ENCODE assay signal across 19 cellular contexts in the genomic region with DNA sequence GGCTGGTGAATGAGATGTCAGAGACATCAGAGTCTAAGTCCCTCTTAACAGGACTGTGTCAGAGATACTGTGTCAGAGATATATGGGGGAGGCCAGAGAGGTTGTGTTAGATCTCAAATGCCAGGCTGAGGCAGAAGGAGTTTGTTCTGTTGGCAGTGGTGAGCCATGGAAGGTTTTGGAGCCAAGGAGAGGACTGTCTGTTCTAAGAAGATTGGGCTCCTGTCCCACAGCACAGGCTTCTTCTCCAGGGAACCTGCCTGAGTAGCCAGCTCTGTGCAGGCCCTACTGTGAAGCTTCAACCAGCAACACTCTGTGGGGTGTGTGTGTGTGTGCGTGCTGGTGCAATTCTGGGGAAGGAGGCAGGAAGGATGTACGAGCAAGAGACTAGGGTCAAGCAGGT. TPM values are rescaled to one million over a fixed set of nuclear protein-coding genes. Genes with fewer than 3 reads are reported as not detected.
"Had no signal": no experiment of that assay in that cellular context is flagged by ENCODE, and none has a peak within 500 bp of the region (broad histone marks: within the 10 kb centered on the region; RNA-seq: fewer than 3 reads in every experiment).

No MANE protein-coding gene starts in this region.

- H3K4me1 ChIP-seq: ascending aorta had no signal

- H3K4me1 Mint-ChIP-seq: activated CD8-positive, alpha-beta memory T cell treated with anti-CD3 and anti-CD28 coated beads, Interleukin-2, amount 10 ng/mL, durations not matched to agents 7 days and 5 days; activated naive CD8-positive, alpha-beta T cell treated with anti-CD3 and anti-CD28 coated beads, Interleukin-2, amount 50 U/mL, for 24 hours; stimulated activated effector memory CD8-positive, alpha-beta T cell treated with anti-CD3 and anti-CD28 coated beads, Interleukin-12 subunit alpha, Interleukin-12 subunit beta, amount 100 ng/mL, for 72 hours had no signal

- H3K9me3 Mint-ChIP-seq: activated naive CD8-positive, alpha-beta T cell treated with anti-CD3 and anti-CD28 coated beads, Interleukin-2, amount 50 U/mL, for 24 hours; activated T-cell treated with anti-CD3 and anti-CD28 coated beads, Interleukin-2, amount 50 U/mL, for 72 hours; effector memory CD8-positive, alpha-beta T cell; stimulated activated effector memory CD8-positive, alpha-beta T cell treated with anti-CD3 and anti-CD28 coated beads, Interleukin-12 subunit alpha, Interleukin-12 subunit beta, amount 100 ng/mL, for 72 hours had no signal

- H3K4me3 Mint-ChIP-seq: activated CD8-positive, alpha-beta memory T cell treated with anti-CD3 and anti-CD28 coated beads, Interleukin-2, amount 10 ng/mL, durations not matched to agents 7 days and 5 days; activated naive CD8-positive, alpha-beta T cell treated with anti-CD3 and anti-CD28 coated beads, Interleukin-2, amount 50 U/mL, for 24 hours; activated T-cell treated with anti-CD3 and anti-CD28 coated beads, Interleukin-2, amount 50 U/mL, for 72 hours; effector memory CD8-positive, alpha-beta T cell; stimulated activated effector memory CD8-positive, alpha-beta T cell treated with anti-CD3 and anti-CD28 coated beads, Interleukin-12 subunit alpha, Interleukin-12 subunit beta, amount 100 ng/mL, for 72 hours had no signal

- DNase-seq: activated CD8-positive, alpha-beta memory T cell treated with anti-CD3 and anti-CD28 coated beads, Interleukin-2, amount 10 ng/mL, durations not matched to agents 7 days and 5 days; activated naive CD4-positive, alpha-beta T cell; activated naive CD8-positive, alpha-beta T cell treated with anti-CD3 and anti-CD28 coated beads, Interleukin-2, amount 50 U/mL, for 24 hours; activated T-cell treated with anti-CD3 and anti-CD28 coated beads, Interleukin-2, amount 50 U/mL, for 72 hours; effector memory CD8-positive, alpha-beta T cell; hippocampal formation; right cardiac atrium had no signal

- H3K27ac ChIP-seq: ascending aorta, cardiac muscle cell, epithelial cell of prostate, neutrophil had no signal

- H3K4me2 ChIP-seq: smooth muscle cell had no signal

- H3K36me3 ChIP-seq: ascending aorta, cardiac muscle cell, neutrophil had no signal

- H3K27me3 Mint-ChIP-seq: activated naive CD8-positive, alpha-beta T cell treated with anti-CD3 and anti-CD28 coated beads, Interleukin-2, amount 50 U/mL, for 24 hours had no signal

- H3K9me3 ChIP-seq: ascending aorta, neutrophil had no signal

- H3K27me3 ChIP-seq: ascending aorta, cardiac muscle cell had no signal

- H3K36me3 Mint-ChIP-seq: activated CD8-positive, alpha-beta memory T cell treated with anti-CD3 and anti-CD28 coated beads, Interleukin-2, amount 10 ng/mL, durations not matched to agents 7 days and 5 days; stimulated activated effector memory CD8-positive, alpha-beta T cell treated with anti-CD3 and anti-CD28 coated beads, Interleukin-12 subunit alpha, Interleukin-12 subunit beta, amount 100 ng/mL, for 72 hours had no signal

- ATAC-seq: activated CD4-positive, CD25-positive, alpha-beta regulatory T cell treated with anti-CD3 and anti-CD28 coated beads, Interleukin-2, amount 50 U/mL, for 24 hours; activated CD8-positive, alpha-beta memory T cell treated with anti-CD3 and anti-CD28 coated beads, Interleukin-2, amount 10 ng/mL, durations not matched to agents 7 days and 5 days; activated naive CD8-positive, alpha-beta T cell treated with anti-CD3 and anti-CD28 coated beads, Interleukin-2, amount 50 U/mL, for 24 hours; activated T-cell treated with anti-CD3 and anti-CD28 coated beads, Interleukin-2, amount 50 U/mL, for 72 hours; effector memory CD8-positive, alpha-beta T cell; right cardiac atrium; stimulated activated effector memory CD8-positive, alpha-beta T cell treated with anti-CD3 and anti-CD28 coated beads, Interleukin-12 subunit alpha, Interleukin-12 subunit beta, amount 100 ng/mL, for 72 hours had no signal

- H3K4me3 ChIP-seq: ascending aorta, cardiac muscle cell, smooth muscle cell had no signal

- H3K27ac Mint-ChIP-seq: activated CD8-positive, alpha-beta memory T cell treated with anti-CD3 and anti-CD28 coated beads, Interleukin-2, amount 10 ng/mL, durations not matched to agents 7 days and 5 days; activated naive CD8-positive, alpha-beta T cell treated with anti-CD3 and anti-CD28 coated beads, Interleukin-2, amount 50 U/mL, for 24 hours; activated T-cell treated with anti-CD3 and anti-CD28 coated beads, Interleukin-2, amount 50 U/mL, for 72 hours; effector memory CD8-positive, alpha-beta T cell; progenitor cell of endocrine pancreas; stimulated activated effector memory CD8-positive, alpha-beta T cell treated with anti-CD3 and anti-CD28 coated beads, Interleukin-12 subunit alpha, Interleukin-12 subunit beta, amount 100 ng/mL, for 72 hours had no signal

RNA-seq across cellular contexts. Expression of a gene that starts 12.8 kb away (rescaled TPM):
- total RNA-seq: activated CD8-positive, alpha-beta memory T cell treated with anti-CD3 and anti-CD28 coated beads, Interleukin-2, amount 10 ng/mL, durations not matched to agents 7 days and 5 days; ascending aorta; mesenteric fat pad; smooth muscle cell; T-helper 2 cell treated with Interferon-gamma antibody and Interleukin-4, amounts not matched to agents 100 ng/mL and 5 ng/mL, for 36 hours had no signal

RNA-seq across cellular contexts. Expression of a gene that starts 51.4 kb away (rescaled TPM):
- total RNA-seq: activated CD8-positive, alpha-beta memory T cell treated with anti-CD3 and anti-CD28 coated beads, Interleukin-2, amount 10 ng/mL, durations not matched to agents 7 days and 5 days; ascending aorta; kidney epithelial cell; liver; mesenteric fat pad; right cardiac atrium; smooth muscle cell; T-helper 2 cell treated with Interferon-gamma antibody and Interleukin-4, amounts not matched to agents 100 ng/mL and 5 ng/mL, for 36 hours had no signal
